17 cellular contexts compared by ENCODE assay signal in genomic region chr14:102464846-102465341, GRCh38.
"Had no signal": no experiment of that assay in that cellular context is flagged by ENCODE, and none has a peak within 500 bp of the region (broad histone marks: within the 10 kb centered on the region; RNA-seq: fewer than 3 reads in every experiment).

No MANE protein-coding gene starts in this region.

- H3K4me1 ChIP-seq: testis had no signal

- H3K4me3 ChIP-seq: sigmoid colon, testis had no signal

- H3K9me3 ChIP-seq: sigmoid colon, testis had no signal

- H3K27ac ChIP-seq: sigmoid colon, testis had no signal

- H3K4me3 Mint-ChIP-seq: brain; natural killer cell; stimulated activated naive CD8-positive, alpha-beta T cell treated with anti-CD3 and anti-CD28 coated beads, Interleukin-15, Interleukin-2, amounts not matched to agents 100 ng/mL and 50 ng/mL, for 24 hours; T-helper 1 cell treated with Interleukin-12 subunit alpha and Interleukin-12 subunit beta and Interleukin-4 antibody, amounts not matched to agents 30 μg/mL and 1 μg/mL, for 36 hours had no signal

- H3K27me3 ChIP-seq: sigmoid colon, testis had no signal

- DNase-seq: activated naive CD4-positive, alpha-beta T cell treated with anti-CD3 and anti-CD28 coated beads, Interleukin-2, amount 50 U/mL, for 16 hours; glutamatergic neuron; left cardiac atrium; natural killer cell; nucleus accumbens; sigmoid colon; stimulated activated CD4-positive, alpha-beta T cell treated with anti-CD3 and anti-CD28 coated beads, Interleukin-4, amount 100 ng/mL, for 1 hour; stimulated activated CD8-positive, alpha-beta memory T cell treated with anti-CD3 and anti-CD28 coated beads, Interleukin-4, amount 100 ng/mL, for 48 hours; testis had no signal

- H3K27ac Mint-ChIP-seq: activated T-helper 2 cell treated with anti-CD3 and anti-CD28 coated beads, Interferon-gamma antibody, Interleukin-2, Interleukin-4, amounts not matched to agents 10 μg/mL and 5 μg/mL and 100 μg/mL, durations not matched to agents 14 hours and 24 hours and 36 hours; natural killer cell; stimulated activated naive CD8-positive, alpha-beta T cell treated with anti-CD3 and anti-CD28 coated beads, Interleukin-15, Interleukin-2, amounts not matched to agents 100 ng/mL and 50 ng/mL, for 24 hours; T-helper 1 cell treated with Interleukin-12 subunit alpha and Interleukin-12 subunit beta and Interleukin-4 antibody, amounts not matched to agents 30 μg/mL and 1 μg/mL, for 36 hours had no signal

- ATAC-seq: activated CD4-positive, CD25-positive, alpha-beta regulatory T cell treated with anti-CD3 and anti-CD28 coated beads, Interleukin-2, amount 50 U/mL, for 24 hours; esophagus mucosa; left cardiac atrium; natural killer cell had no signal

- H3K27me3 Mint-ChIP-seq: brain; stimulated activated naive CD8-positive, alpha-beta T cell treated with anti-CD3 and anti-CD28 coated beads, Interleukin-15, Interleukin-2, amounts not matched to agents 100 ng/mL and 50 ng/mL, for 24 hours had no signal

- H3K9me3 Mint-ChIP-seq: activated T-helper 2 cell treated with anti-CD3 and anti-CD28 coated beads, Interferon-gamma antibody, Interleukin-2, Interleukin-4, amounts not matched to agents 10 μg/mL and 5 μg/mL and 100 μg/mL, durations not matched to agents 14 hours and 24 hours and 36 hours; natural killer cell; stimulated activated naive CD8-positive, alpha-beta T cell treated with anti-CD3 and anti-CD28 coated beads, Interleukin-15, Interleukin-2, amounts not matched to agents 100 ng/mL and 50 ng/mL, for 24 hours had no signal

- FAIRE-seq: endometrium, urothelium cell line had no signal
